2 cellular contexts compared by ENCODE assay signal in the genomic region with DNA sequence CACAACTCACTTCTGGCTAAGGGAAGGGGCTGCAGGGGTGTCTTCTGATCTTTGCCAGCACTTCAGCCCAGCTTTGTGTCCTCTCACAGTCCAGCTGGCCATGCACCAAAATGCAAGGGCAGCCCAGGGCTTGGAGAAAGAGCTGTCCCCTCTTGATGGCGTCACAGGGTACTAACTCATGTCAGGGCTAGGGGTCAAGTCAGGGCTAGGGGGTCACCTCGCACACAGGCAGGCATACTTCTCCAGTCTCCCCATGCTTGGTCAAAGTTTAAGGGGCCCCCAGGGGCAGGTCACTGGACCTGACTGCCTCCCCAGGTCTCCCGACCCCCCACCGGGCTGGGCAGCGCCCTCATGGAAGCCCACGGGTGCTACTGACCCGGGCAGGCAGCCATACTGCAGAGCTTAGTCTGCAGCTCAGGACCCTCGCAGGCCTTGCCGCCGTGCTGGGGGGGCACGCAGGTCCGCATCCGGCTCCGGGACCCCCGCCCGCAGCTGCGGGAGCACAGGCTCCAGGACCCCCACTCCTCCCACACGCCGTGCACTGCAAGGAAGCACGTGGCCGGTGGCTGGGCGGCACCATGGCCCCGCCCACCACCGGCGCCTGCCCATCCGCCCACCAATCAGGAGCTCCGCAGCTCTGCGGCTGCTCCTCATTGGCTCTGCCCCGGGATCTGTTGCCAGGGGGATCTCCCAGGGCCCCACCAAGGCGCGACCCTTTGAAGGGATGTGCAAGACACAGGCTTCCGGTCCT.
TF ChIP-seq lines count a peak whose summit lies in the region.

No MANE protein-coding gene starts in this region.

TF ChIP-seq in GM23338, 12 proteins besides CTCF, POLR2A, EP300 and RAD21 (continued from another document and continues in another):
- TF ChIP-seq, protein P1, sequence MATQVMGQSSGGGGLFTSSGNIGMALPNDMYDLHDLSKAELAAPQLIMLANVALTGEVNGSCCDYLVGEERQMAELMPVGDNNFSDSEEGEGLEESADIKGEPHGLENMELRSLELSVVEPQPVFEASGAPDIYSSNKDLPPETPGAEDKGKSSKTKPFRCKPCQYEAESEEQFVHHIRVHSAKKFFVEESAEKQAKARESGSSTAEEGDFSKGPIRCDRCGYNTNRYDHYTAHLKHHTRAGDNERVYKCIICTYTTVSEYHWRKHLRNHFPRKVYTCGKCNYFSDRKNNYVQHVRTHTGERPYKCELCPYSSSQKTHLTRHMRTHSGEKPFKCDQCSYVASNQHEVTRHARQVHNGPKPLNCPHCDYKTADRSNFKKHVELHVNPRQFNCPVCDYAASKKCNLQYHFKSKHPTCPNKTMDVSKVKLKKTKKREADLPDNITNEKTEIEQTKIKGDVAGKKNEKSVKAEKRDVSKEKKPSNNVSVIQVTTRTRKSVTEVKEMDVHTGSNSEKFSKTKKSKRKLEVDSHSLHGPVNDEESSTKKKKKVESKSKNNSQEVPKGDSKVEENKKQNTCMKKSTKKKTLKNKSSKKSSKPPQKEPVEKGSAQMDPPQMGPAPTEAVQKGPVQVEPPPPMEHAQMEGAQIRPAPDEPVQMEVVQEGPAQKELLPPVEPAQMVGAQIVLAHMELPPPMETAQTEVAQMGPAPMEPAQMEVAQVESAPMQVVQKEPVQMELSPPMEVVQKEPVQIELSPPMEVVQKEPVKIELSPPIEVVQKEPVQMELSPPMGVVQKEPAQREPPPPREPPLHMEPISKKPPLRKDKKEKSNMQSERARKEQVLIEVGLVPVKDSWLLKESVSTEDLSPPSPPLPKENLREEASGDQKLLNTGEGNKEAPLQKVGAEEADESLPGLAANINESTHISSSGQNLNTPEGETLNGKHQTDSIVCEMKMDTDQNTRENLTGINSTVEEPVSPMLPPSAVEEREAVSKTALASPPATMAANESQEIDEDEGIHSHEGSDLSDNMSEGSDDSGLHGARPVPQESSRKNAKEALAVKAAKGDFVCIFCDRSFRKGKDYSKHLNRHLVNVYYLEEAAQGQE (IDR thresholded peaks at IDR 0.05; ENCODE audit: unreplicated experiment): no peak
- TF ChIP-seq STAT1 (IDR thresholded peaks at IDR 0.05; ENCODE audit: unreplicated experiment) (no peak), NANOG (IDR thresholded peaks at IDR 0.05; ENCODE audit: borderline replicate concordance) (no peak), EZH2 (IDR thresholded peaks at IDR 0.05; ENCODE audit: low read depth, unreplicated experiment) (no peak), CREB1 (CRISPR knock-in tag; IDR thresholded peaks at IDR 0.05; ENCODE audit: low read depth) (no peak), ZNF114 (CRISPR knock-in tag; IDR thresholded peaks at IDR 0.05) (no peak)
- TF ChIP-seq, protein P2, sequence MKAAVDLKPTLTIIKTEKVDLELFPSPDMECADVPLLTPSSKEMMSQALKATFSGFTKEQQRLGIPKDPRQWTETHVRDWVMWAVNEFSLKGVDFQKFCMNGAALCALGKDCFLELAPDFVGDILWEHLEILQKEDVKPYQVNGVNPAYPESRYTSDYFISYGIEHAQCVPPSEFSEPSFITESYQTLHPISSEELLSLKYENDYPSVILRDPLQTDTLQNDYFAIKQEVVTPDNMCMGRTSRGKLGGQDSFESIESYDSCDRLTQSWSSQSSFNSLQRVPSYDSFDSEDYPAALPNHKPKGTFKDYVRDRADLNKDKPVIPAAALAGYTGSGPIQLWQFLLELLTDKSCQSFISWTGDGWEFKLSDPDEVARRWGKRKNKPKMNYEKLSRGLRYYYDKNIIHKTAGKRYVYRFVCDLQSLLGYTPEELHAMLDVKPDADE (IDR thresholded peaks at IDR 0.05): no peak
- TF ChIP-seq, protein P3, sequence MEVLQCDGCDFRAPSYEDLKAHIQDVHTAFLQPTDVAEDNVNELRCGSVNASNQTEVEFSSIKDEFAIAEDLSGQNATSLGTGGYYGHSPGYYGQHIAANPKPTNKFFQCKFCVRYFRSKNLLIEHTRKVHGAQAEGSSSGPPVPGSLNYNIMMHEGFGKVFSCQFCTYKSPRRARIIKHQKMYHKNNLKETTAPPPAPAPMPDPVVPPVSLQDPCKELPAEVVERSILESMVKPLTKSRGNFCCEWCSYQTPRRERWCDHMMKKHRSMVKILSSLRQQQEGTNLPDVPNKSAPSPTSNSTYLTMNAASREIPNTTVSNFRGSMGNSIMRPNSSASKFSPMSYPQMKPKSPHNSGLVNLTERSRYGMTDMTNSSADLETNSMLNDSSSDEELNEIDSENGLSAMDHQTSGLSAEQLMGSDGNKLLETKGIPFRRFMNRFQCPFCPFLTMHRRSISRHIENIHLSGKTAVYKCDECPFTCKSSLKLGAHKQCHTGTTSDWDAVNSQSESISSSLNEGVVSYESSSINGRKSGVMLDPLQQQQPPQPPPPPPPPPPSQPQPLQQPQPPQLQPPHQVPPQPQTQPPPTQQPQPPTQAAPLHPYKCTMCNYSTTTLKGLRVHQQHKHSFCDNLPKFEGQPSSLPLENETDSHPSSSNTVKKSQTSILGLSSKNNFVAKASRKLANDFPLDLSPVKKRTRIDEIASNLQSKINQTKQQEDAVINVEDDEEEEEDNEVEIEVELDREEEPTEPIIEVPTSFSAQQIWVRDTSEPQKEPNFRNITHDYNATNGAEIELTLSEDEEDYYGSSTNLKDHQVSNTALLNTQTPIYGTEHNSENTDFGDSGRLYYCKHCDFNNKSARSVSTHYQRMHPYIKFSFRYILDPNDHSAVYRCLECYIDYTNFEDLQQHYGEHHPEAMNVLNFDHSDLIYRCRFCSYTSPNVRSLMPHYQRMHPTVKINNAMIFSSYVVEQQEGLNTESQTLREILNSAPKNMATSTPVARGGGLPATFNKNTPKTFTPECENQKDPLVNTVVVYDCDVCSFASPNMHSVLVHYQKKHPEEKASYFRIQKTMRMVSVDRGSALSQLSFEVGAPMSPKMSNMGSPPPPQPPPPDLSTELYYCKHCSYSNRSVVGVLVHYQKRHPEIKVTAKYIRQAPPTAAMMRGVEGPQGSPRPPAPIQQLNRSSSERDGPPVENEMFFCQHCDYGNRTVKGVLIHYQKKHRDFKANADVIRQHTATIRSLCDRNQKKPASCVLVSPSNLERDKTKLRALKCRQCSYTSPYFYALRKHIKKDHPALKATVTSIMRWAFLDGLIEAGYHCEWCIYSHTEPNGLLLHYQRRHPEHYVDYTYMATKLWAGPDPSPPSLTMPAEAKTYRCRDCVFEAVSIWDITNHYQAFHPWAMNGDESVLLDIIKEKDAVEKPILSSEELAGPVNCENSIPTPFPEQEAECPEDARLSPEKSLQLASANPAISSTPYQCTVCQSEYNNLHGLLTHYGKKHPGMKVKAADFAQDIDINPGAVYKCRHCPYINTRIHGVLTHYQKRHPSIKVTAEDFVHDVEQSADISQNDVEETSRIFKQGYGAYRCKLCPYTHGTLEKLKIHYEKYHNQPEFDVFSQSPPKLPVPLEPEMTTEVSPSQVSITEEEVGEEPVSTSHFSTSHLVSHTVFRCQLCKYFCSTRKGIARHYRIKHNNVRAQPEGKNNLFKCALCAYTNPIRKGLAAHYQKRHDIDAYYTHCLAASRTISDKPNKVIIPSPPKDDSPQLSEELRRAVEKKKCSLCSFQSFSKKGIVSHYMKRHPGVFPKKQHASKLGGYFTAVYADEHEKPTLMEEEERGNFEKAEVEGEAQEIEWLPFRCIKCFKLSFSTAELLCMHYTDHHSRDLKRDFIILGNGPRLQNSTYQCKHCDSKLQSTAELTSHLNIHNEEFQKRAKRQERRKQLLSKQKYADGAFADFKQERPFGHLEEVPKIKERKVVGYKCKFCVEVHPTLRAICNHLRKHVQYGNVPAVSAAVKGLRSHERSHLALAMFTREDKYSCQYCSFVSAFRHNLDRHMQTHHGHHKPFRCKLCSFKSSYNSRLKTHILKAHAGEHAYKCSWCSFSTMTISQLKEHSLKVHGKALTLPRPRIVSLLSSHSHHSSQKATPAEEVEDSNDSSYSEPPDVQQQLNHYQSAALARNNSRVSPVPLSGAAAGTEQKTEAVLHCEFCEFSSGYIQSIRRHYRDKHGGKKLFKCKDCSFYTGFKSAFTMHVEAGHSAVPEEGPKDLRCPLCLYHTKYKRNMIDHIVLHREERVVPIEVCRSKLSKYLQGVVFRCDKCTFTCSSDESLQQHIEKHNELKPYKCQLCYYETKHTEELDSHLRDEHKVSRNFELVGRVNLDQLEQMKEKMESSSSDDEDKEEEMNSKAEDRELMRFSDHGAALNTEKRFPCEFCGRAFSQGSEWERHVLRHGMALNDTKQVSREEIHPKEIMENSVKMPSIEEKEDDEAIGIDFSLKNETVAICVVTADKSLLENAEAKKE (CRISPR knock-in tag; IDR thresholded peaks at IDR 0.05): no peak

TF ChIP-seq in WTC11, 78 proteins besides CTCF, POLR2A, EP300 and RAD21 (continued from another document and continues in another):
- TF ChIP-seq IRF2 (CRISPR knock-in tag; IDR thresholded peaks at IDR 0.05; ENCODE audit: borderline replicate concordance, low read depth): no peak
- TF ChIP-seq TCF7 (CRISPR knock-in tag; IDR thresholded peaks at IDR 0.05; ENCODE audit: low read depth): no peak
- TF ChIP-seq SMAD3 (CRISPR knock-in tag; IDR thresholded peaks at IDR 0.05; ENCODE audit: borderline replicate concordance): no peak
- TF ChIP-seq ZNF423 (CRISPR knock-in tag; IDR thresholded peaks at IDR 0.05): no peak
- TF ChIP-seq, protein P4, sequence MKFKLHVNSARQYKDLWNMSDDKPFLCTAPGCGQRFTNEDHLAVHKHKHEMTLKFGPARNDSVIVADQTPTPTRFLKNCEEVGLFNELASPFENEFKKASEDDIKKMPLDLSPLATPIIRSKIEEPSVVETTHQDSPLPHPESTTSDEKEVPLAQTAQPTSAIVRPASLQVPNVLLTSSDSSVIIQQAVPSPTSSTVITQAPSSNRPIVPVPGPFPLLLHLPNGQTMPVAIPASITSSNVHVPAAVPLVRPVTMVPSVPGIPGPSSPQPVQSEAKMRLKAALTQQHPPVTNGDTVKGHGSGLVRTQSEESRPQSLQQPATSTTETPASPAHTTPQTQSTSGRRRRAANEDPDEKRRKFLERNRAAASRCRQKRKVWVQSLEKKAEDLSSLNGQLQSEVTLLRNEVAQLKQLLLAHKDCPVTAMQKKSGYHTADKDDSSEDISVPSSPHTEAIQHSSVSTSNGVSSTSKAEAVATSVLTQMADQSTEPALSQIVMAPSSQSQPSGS (CRISPR knock-in tag; IDR thresholded peaks at IDR 0.05; ENCODE audit: borderline replicate concordance, low read depth): no peak
- TF ChIP-seq, protein P5, sequence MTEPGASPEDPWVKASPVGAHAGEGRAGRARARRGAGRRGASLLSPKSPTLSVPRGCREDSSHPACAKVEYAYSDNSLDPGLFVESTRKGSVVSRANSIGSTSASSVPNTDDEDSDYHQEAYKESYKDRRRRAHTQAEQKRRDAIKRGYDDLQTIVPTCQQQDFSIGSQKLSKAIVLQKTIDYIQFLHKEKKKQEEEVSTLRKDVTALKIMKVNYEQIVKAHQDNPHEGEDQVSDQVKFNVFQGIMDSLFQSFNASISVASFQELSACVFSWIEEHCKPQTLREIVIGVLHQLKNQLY (CRISPR knock-in tag; IDR thresholded peaks at IDR 0.05): no peak
- TF ChIP-seq, protein P6, sequence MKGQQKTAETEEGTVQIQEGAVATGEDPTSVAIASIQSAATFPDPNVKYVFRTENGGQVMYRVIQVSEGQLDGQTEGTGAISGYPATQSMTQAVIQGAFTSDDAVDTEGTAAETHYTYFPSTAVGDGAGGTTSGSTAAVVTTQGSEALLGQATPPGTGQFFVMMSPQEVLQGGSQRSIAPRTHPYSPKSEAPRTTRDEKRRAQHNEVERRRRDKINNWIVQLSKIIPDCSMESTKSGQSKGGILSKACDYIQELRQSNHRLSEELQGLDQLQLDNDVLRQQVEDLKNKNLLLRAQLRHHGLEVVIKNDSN (CRISPR knock-in tag; IDR thresholded peaks at IDR 0.05): 0 out of 2 replicates have a peak, but pooled peaks have one; percentile 50
- no peak for TF ChIP-seq NFATC4 (CRISPR knock-in tag; IDR thresholded peaks at IDR 0.05)
- no peak for TF ChIP-seq HMGA2 (CRISPR knock-in tag; IDR thresholded peaks at IDR 0.05)
- TF ChIP-seq GRHL2 (CRISPR knock-in tag; IDR thresholded peaks at IDR 0.05; ENCODE audit: insufficient replicate concordance, severe bottlenecking): no peak
- TF ChIP-seq NR1H2 (CRISPR knock-in tag; IDR thresholded peaks at IDR 0.05): no peak
- TF ChIP-seq CREB1 (CRISPR knock-in tag; IDR thresholded peaks at IDR 0.05): no peak
- TF ChIP-seq SMAD4 (CRISPR knock-in tag; IDR thresholded peaks at IDR 0.05): no peak
- no peak for TF ChIP-seq ESRRA (CRISPR knock-in tag; IDR thresholded peaks at IDR 0.05; ENCODE audit: borderline replicate concordance)
- TF ChIP-seq, protein P7, sequence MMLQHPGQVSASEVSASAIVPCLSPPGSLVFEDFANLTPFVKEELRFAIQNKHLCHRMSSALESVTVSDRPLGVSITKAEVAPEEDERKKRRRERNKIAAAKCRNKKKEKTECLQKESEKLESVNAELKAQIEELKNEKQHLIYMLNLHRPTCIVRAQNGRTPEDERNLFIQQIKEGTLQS (CRISPR knock-in tag; conservative IDR thresholded peaks at IDR 0.05): no peak
- TF ChIP-seq ETV6 (CRISPR knock-in tag; IDR thresholded peaks at IDR 0.05): peak; percentile 33; the same call in 1 of the 2 replicates
- TF ChIP-seq ZNF219 (CRISPR knock-in tag; IDR thresholded peaks at IDR 0.05; ENCODE audit: borderline replicate concordance): no peak
- no peak for TF ChIP-seq RELA (CRISPR knock-in tag; IDR thresholded peaks at IDR 0.05; ENCODE audit: borderline replicate concordance)
- TF ChIP-seq, protein P8, sequence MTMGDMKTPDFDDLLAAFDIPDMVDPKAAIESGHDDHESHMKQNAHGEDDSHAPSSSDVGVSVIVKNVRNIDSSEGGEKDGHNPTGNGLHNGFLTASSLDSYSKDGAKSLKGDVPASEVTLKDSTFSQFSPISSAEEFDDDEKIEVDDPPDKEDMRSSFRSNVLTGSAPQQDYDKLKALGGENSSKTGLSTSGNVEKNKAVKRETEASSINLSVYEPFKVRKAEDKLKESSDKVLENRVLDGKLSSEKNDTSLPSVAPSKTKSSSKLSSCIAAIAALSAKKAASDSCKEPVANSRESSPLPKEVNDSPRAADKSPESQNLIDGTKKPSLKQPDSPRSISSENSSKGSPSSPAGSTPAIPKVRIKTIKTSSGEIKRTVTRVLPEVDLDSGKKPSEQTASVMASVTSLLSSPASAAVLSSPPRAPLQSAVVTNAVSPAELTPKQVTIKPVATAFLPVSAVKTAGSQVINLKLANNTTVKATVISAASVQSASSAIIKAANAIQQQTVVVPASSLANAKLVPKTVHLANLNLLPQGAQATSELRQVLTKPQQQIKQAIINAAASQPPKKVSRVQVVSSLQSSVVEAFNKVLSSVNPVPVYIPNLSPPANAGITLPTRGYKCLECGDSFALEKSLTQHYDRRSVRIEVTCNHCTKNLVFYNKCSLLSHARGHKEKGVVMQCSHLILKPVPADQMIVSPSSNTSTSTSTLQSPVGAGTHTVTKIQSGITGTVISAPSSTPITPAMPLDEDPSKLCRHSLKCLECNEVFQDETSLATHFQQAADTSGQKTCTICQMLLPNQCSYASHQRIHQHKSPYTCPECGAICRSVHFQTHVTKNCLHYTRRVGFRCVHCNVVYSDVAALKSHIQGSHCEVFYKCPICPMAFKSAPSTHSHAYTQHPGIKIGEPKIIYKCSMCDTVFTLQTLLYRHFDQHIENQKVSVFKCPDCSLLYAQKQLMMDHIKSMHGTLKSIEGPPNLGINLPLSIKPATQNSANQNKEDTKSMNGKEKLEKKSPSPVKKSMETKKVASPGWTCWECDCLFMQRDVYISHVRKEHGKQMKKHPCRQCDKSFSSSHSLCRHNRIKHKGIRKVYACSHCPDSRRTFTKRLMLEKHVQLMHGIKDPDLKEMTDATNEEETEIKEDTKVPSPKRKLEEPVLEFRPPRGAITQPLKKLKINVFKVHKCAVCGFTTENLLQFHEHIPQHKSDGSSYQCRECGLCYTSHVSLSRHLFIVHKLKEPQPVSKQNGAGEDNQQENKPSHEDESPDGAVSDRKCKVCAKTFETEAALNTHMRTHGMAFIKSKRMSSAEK (CRISPR knock-in tag; IDR thresholded peaks at IDR 0.05; ENCODE audit: borderline replicate concordance): no peak
- TF ChIP-seq ZBTB21 (CRISPR knock-in tag; IDR thresholded peaks at IDR 0.05; ENCODE audit: borderline replicate concordance): no peak
